18 cellular contexts compared by ENCODE assay signal in the genomic region with DNA sequence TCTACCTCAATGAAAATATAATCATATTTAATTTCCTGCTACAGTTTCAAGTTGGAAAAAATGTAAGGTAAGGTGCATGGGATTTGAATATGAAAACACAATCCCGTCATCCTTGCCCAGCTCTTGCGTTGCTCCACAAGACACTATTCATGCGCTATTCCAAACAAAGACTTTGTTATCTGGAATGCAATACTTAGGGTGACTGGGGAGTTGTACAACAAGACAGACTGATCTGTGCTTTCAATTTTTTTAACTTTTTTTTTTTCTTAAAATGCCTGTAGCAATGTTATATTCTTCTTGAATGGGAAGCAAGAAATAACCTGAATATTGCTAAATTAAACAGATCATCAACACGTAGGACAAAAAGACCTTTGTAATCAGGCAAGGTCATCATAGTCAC.
DNase-seq lines count a peak whose midpoint lies in the region; ATAC-seq and TF ChIP-seq lines count a peak whose summit lies in the region.
"Had no signal": no experiment of that assay in that cellular context is flagged by ENCODE, and none has a peak within 500 bp of the region (broad histone marks: within the 10 kb centered on the region; RNA-seq: fewer than 3 reads in every experiment).

No MANE protein-coding gene starts in this region.

- H3K9me3 ChIP-seq in neuronal stem cell (replicated peaks in 1 of 2; ENCODE audit: control insufficient read depth in 2 of 2, insufficient read depth in 1 of 2, low read depth in 1 of 2, low read length in 2 of 2): no peaks in the 10 kb centered on the region
- no peaks in the 10 kb centered on the region for H3K9me3 ChIP-seq in psoas muscle

- H3K36me3 ChIP-seq in neuronal stem cell (replicated peaks in 1 of 2; ENCODE audit: control insufficient read depth in 2 of 2, insufficient read depth in 2 of 2, low read length in 2 of 2) (no peaks in the 10 kb centered on the region), psoas muscle (ENCODE audit: insufficient read depth in 1 of 2, low read depth in 1 of 2) (no peaks in the 10 kb centered on the region)

- peak overlapping the region; percentile 0 for H2AFZ ChIP-seq in neuronal stem cell (ENCODE audit: low read length)

- WGBS in neuronal stem cell (ENCODE audit: extremely low coverage in 2 of 2, insufficient read length in 2 of 2, insufficient replicate concordance in 1 of 2), 2 donors: no CpG with 5 or more reads among the region's 4 CpGs
- 80 to 93% (median 87%) methylated on average over 4 of the region's 4 CpGs for whole genome bisulfite sequencing in psoas muscle, 3 donors

- H3K36me3 Mint-ChIP-seq in CD14-positive monocyte: no peaks in the 10 kb centered on the region
- H3K36me3 Mint-ChIP-seq: CD4-positive, alpha-beta memory T cell had no signal

- no peak overlapping the region for H3K9ac ChIP-seq in neuronal stem cell (ENCODE audit: low read depth, low read length, poor library complexity)

- no peak for ATAC-seq in psoas muscle

- no peak overlapping the region for H2BK15ac ChIP-seq in neuronal stem cell (ENCODE audit: low read length)

- H2BK120ac ChIP-seq in neuronal stem cell (ENCODE audit: low read depth, low read length): no peak overlapping the region

- H3K14ac ChIP-seq in neuronal stem cell (ENCODE audit: low read length): no peak overlapping the region

- H3K9me3 Mint-ChIP-seq in CD14-positive monocyte: peaks cover 0 to 6% (median 3%) of the 10 kb centered on the region in 7 donors

- H3K4me1 ChIP-seq in neuronal stem cell (ENCODE audit: control insufficient read depth in 2 of 2, insufficient read depth in 1 of 2, low read depth in 1 of 2, low read length in 2 of 2): peaks cover 1 to 21% of the 10 kb centered on the region in 2 donors
- H3K4me1 ChIP-seq in psoas muscle: no peaks in the 10 kb centered on the region

- H2BK12ac ChIP-seq in neuronal stem cell (ENCODE audit: low read length): no peak overlapping the region

- H3K27ac Mint-ChIP-seq in CD14-positive monocyte: no peak overlapping the region
- H3K27ac Mint-ChIP-seq: CD4-positive, alpha-beta memory T cell; HFFc6 had no signal

- no peak overlapping the region for H4K8ac ChIP-seq in neuronal stem cell (ENCODE audit: low read depth, low read length)

- H3K27ac ChIP-seq in neuronal stem cell (replicated peaks; ENCODE audit: low read length): no peak overlapping the region
- no peak overlapping the region for H3K27ac ChIP-seq in psoas muscle
- H3K27ac ChIP-seq: HL-60 had no signal

- H2AK5ac ChIP-seq in neuronal stem cell (ENCODE audit: low read depth, low read length): no peak overlapping the region

- no peak overlapping the region for H3K4me3 Mint-ChIP-seq in CD14-positive monocyte
- H3K4me3 Mint-ChIP-seq: CD4-positive, alpha-beta memory T cell; HFFc6 had no signal

- H3K23ac ChIP-seq in neuronal stem cell (ENCODE audit: low read depth, low read length, poor library complexity): no peak overlapping the region

- H3K27me3 Mint-ChIP-seq in CD14-positive monocyte (ENCODE audit: low read depth in 3 of 3): no peaks in the 10 kb centered on the region
- H3K27me3 Mint-ChIP-seq: CD4-positive, alpha-beta memory T cell had no signal

- TF ChIP-seq CTCF in CD14-positive monocyte (IDR thresholded peaks at IDR 0.05) (no peak), psoas muscle (IDR thresholded peaks at IDR 0.05) (no peak)

- H2BK5ac ChIP-seq in neuronal stem cell (ENCODE audit: low read length): no peak overlapping the region

- no peak overlapping the region for H4K91ac ChIP-seq in neuronal stem cell (ENCODE audit: low read depth, low read length, poor library complexity)

- H3K4me2 ChIP-seq in neuronal stem cell (ENCODE audit: insufficient read depth, low read length, poor library complexity, severe bottlenecking): no peak overlapping the region

- H3K4ac ChIP-seq in neuronal stem cell (ENCODE audit: low read length): no peak overlapping the region

- intact Hi-C loops in CD14-positive monocyte (cut with micrococcal nuclease) (no loop called here), psoas muscle (cut with DNase I) (no loop called here)

- H3K4me1 Mint-ChIP-seq in CD14-positive monocyte: no peaks in the 10 kb centered on the region
- H3K4me1 Mint-ChIP-seq: CD4-positive, alpha-beta memory T cell had no signal

- H3K79me1 ChIP-seq in neuronal stem cell (ENCODE audit: low read depth, low read length): no peaks in the 10 kb centered on the region

- no peak overlapping the region for H3K18ac ChIP-seq in neuronal stem cell (ENCODE audit: low read length)

- peak; percentile 2 to 26 for DNase-seq in NCI-H526 (lab: John Stamatoyannopoulos, UW)
- DNase-seq in NCI-H526 treated with DMSO at 0.1 percent for 48 hours (lab: John Stamatoyannopoulos, UW): no peak
- DNase-seq in inferior parietal cortex (ENCODE audit: extremely low spot score): peak; percentile 8
- no peak for DNase-seq in neuronal stem cell (ENCODE audit: low spot score)
- DNase-seq in CD14-positive monocyte (ENCODE audit: low spot score): no peak
- DNase-seq in DMS153 (lab: John Stamatoyannopoulos, UW): no peak
- DNase-seq in psoas muscle: no peak
- no peak for DNase-seq in NCI-H1436 (lab: John Stamatoyannopoulos, UW)
- DNase-seq: 8988T; AML-193; C1 segment of cervical spinal cord; CD4-positive, alpha-beta memory T cell; COR-L47; DMS53; GF-D8; HCEC 1CT; HFFc6 had no signal

- H3K27me3 ChIP-seq in neuronal stem cell (ENCODE audit: control insufficient read depth in 3 of 3, insufficient read depth in 3 of 3, low read depth in 1 of 3, low read length in 3 of 3) (no peaks in the 10 kb centered on the region), psoas muscle (ENCODE audit: insufficient read depth in 3 of 3, low read length in 2 of 3) (no peaks in the 10 kb centered on the region)

- H3K4me3 ChIP-seq in neuronal stem cell (ENCODE audit: low read length in 2 of 2) (no peak overlapping the region), psoas muscle (no peak overlapping the region)

Comparison
In these comparisons a context has a peak if more than half of its experiments do, and no peak if none do; other contexts are left out.
1. DNase-seq: peak in NCI-H526 (2 of 2) and inferior parietal cortex (single experiment); none in NCI-H526 treated with DMSO at 0.1 percent for 48 hours (single experiment), neuronal stem cell (single experiment), CD14-positive monocyte (single experiment), DMS153 (single experiment), psoas muscle (0 of 2) and NCI-H1436 (single experiment).